Comparison of ENCODE assay signal across 6 cellular contexts in genomic region chr20:5377484-5377883, GRCh38.
"Had no signal": no experiment of that assay in that cellular context is flagged by ENCODE, and none has a peak within 500 bp of the region (broad histone marks: within the 10 kb centered on the region; RNA-seq: fewer than 3 reads in every experiment).

No MANE protein-coding gene starts in this region.

- H3K27ac ChIP-seq: HL-60, KMS-11 had no signal

- H3K9ac ChIP-seq: KMS-11 had no signal

- H3K4me2 ChIP-seq: KMS-11 had no signal

- FAIRE-seq: HTR-8/SVneo had no signal

- DNase-seq: Karpas-422, KBM-7, KG1 had no signal
